Comparison of ENCODE assay signal across 1 cellular context in genomic region chr2:70934981-70935380, GRCh38.
TF ChIP-seq lines count a peak whose summit lies in the region.

No MANE protein-coding gene starts in this region.

TF ChIP-seq in GM23338, 12 proteins besides CTCF, POLR2A, EP300 and RAD21 (continued from another document):
- TF ChIP-seq ZNF462 (CRISPR knock-in tag; IDR thresholded peaks at IDR 0.05) (no peak), STAT1 (IDR thresholded peaks at IDR 0.05; ENCODE audit: unreplicated experiment) (no peak), ZNF331 (CRISPR knock-in tag; IDR thresholded peaks at IDR 0.05; ENCODE audit: low read depth) (no peak), EZH2phosphoT487 (IDR thresholded peaks at IDR 0.05; ENCODE audit: unreplicated experiment) (no peak), ZNF114 (CRISPR knock-in tag; IDR thresholded peaks at IDR 0.05) (no peak), POLR2AphosphoS5 (IDR thresholded peaks at IDR 0.05; ENCODE audit: low read depth) (no peak)
TF ChIP-seq in GM23338: peak in this region for 0.
